Comparison of ENCODE assay signal across 8 cellular contexts in the genomic region with DNA sequence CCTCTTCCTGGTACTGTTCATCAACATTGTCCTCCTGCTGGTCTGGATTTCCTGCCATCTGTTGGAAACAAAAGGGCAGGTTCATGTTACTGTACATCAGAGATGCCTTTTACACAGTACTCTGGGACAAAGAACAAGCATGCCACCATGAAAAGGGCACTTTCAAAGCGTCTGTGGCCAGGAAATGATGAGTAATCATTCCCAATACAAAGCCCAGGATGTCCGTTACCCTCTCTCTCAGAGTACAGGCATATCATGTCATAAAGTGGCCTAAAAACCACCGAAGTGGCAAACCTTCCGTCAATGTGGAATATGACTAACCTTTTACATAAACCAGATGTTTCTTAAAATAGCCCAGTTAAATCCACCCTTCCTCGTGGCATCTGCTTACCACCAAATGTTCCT.
DNase-seq lines count a peak whose midpoint lies in the region; ATAC-seq and TF ChIP-seq lines count a peak whose summit lies in the region.

No MANE protein-coding gene starts in this region.

- DNase-seq in GDM1 (lab: John Stamatoyannopoulos, UW) (peak; percentile 72), SHP77 (lab: John Stamatoyannopoulos, UW) (peak; percentile 63 to 73), fibroblast of mammary gland (ENCODE audit: low read depth) (peak; percentile 98), putamen (ENCODE audit: low spot score) (no peak), activated gamma-delta T cell treated with Interleukin-2 at 50 U/mL for 16 hours (no peak)
- DNase-seq in stimulated activated naive CD8-positive, alpha-beta T cell treated with anti-CD3 and anti-CD28 coated beads, Interleukin-15, Interleukin-2, amounts not matched to agents 100 U/mL and 50 U/mL, for 24 hours, result peak; percentile 26
- no peak for DNase-seq in activated CD8-positive, alpha-beta memory T cell treated with anti-CD3 and anti-CD28 coated beads, Interleukin-2, amount 50 U/mL, for 4 hours

- peak; percentile 76 for ATAC-seq in HG03354 (IDR thresholded peaks at IDR 0.05; ENCODE audit: poor library complexity, severe bottlenecking, unreplicated experiment)
- ATAC-seq in stimulated activated naive CD8-positive, alpha-beta T cell treated with anti-CD3 and anti-CD28 coated beads, Interleukin-15, Interleukin-2, amounts not matched to agents 100 U/mL and 50 U/mL, for 24 hours, result peak; percentile 97

- no peak overlapping the region for H3K4me3 ChIP-seq in fibroblast of mammary gland (ENCODE audit: control insufficient read depth, low read depth, low read length)

- TF ChIP-seq CTCF in fibroblast of mammary gland (conservative IDR thresholded peaks at IDR 0.05; ENCODE audit: control insufficient read depth, insufficient read depth, low read depth, low read length), result no peak

Comparison
In these comparisons a context has a peak if more than half of its experiments do, and no peak if none do; other contexts are left out.
1. DNase-seq: peak in GDM1 (single experiment), SHP77 (2 of 2), fibroblast of mammary gland (single experiment) and stimulated activated naive CD8-positive, alpha-beta T cell treated with anti-CD3 and anti-CD28 coated beads, Interleukin-15, Interleukin-2, amounts not matched to agents 100 U/mL and 50 U/mL, for 24 hours (single experiment); none in activated CD8-positive, alpha-beta memory T cell treated with anti-CD3 and anti-CD28 coated beads, Interleukin-2, amount 50 U/mL, for 4 hours (single experiment), putamen (single experiment) and activated gamma-delta T cell treated with Interleukin-2 at 50 U/mL for 16 hours (single experiment).